15 cellular contexts compared by ENCODE assay signal in genomic region chr3:15052335-15053242, GRCh38. TPM values are rescaled to one million over a fixed set of nuclear protein-coding genes. Genes with fewer than 3 reads are reported as not detected.
DNase-seq lines count a peak whose midpoint lies in the region; FAIRE-seq and TF ChIP-seq lines count a peak whose summit lies in the region.
"Had no signal": no experiment of that assay in that cellular context is flagged by ENCODE, and none has a peak within 500 bp of the region (broad histone marks: within the 10 kb centered on the region; RNA-seq: fewer than 3 reads in every experiment).

No MANE protein-coding gene starts in this region.

- peaks cover 89% of the 10 kb centered on the region for H3K79me2 ChIP-seq in DOHH2 (ENCODE audit: control insufficient read depth, low read length)

- peaks cover 42% of the 10 kb centered on the region for H3K36me3 Mint-ChIP-seq in activated CD4-positive, alpha-beta memory T cell treated with anti-CD3 and anti-CD28 coated beads for 36 hours

- POLR2A ChIA-PET in activated CD4-positive, alpha-beta memory T cell treated with anti-CD3 and anti-CD28 coated beads for 36 hours (lab: Charles Lee): no interaction called here

- no peak overlapping the region for H3K4me3 Mint-ChIP-seq in activated CD4-positive, alpha-beta memory T cell treated with anti-CD3 and anti-CD28 coated beads for 36 hours
- H3K4me3 Mint-ChIP-seq: activated CD4-positive, alpha-beta T cell treated with anti-CD3 and anti-CD28 coated beads, Interleukin-2, amount 10 ng/mL, durations not matched to agents 24 days and 14 days had no signal

- H3K9me2 ChIP-seq in DOHH2 (replicated peaks; ENCODE audit: control insufficient read depth, low read length): no peaks in the 10 kb centered on the region

- H3K27ac ChIP-seq in BLaER1 treated with 17β-estradiol and CSF1 and Interleukin-3, amounts not matched to agents 10 nM and 100 nM: peak overlapping the region in 9 of 11 experiments; percentile 24 to 67 (median 42); a peak in 17 of 22 replicates
- peak overlapping the region; percentile 80; the same call in 1 of the 2 replicates for H3K27ac ChIP-seq in DOHH2 (ENCODE audit: low read depth, low read length)
- H3K27ac ChIP-seq: brain microvascular endothelial cell, PC-9, vagina had no signal

- H3K9me3 Mint-ChIP-seq in activated CD4-positive, alpha-beta memory T cell treated with anti-CD3 and anti-CD28 coated beads for 36 hours: peaks cover 2% of the 10 kb centered on the region
- H3K9me3 Mint-ChIP-seq: activated CD4-positive, alpha-beta T cell treated with anti-CD3 and anti-CD28 coated beads, Interleukin-2, amount 10 ng/mL, durations not matched to agents 24 days and 14 days had no signal

- CTCF ChIA-PET in activated CD4-positive, alpha-beta memory T cell treated with anti-CD3 and anti-CD28 coated beads for 36 hours (lab: Charles Lee): interaction anchor here (2.6 kb wide), 1 partner anchor 23 kb away, joined by 8 read pairs; no protein-coding TSS in a partner anchor

- peaks cover 41% of the 10 kb centered on the region for H3F3A ChIP-seq in DOHH2 (ENCODE audit: control insufficient read depth, insufficient read depth)

- H3K36me3 ChIP-seq in BLaER1 treated with 17β-estradiol and CSF1 and Interleukin-3, amounts not matched to agents 10 nM and 100 nM: peaks cover 68 to 95% (median 83%) of the 10 kb centered on the region in 11 experiments
- H3K36me3 ChIP-seq in DOHH2 (ENCODE audit: control insufficient read depth, low read length): peaks cover 94% of the 10 kb centered on the region

- DNase-seq in activated CD4-positive, alpha-beta memory T cell treated with anti-CD3 and anti-CD28 coated beads for 36 hours: no peak
- DNase-seq in myocyte (ENCODE audit: low read depth) (peak; percentile 70), urothelium cell line (ENCODE audit: low spot score) (no peak), amniotic stem cell (lab: John Stamatoyannopoulos, UW) (no peak), NOMO-1 treated with dmso at 0.1 percent for 144 hours (lab: John Stamatoyannopoulos, UW; ENCODE audit: unreplicated experiment) (no peak)
- DNase-seq in activated CD4-positive, CD25-positive, alpha-beta regulatory T cell (lab: John Stamatoyannopoulos, UW): no peak
- DNase-seq: activated CD4-positive, alpha-beta T cell treated with anti-CD3 and anti-CD28 coated beads, Interleukin-2, amount 10 ng/mL, durations not matched to agents 24 days and 14 days; brain microvascular endothelial cell; NCI-H226; PC-9; T-helper 1 cell had no signal

- no peak for TF ChIP-seq CTCF in DOHH2 (IDR thresholded peaks at IDR 0.05; ENCODE audit: low read depth, low read length, poor library complexity, severe bottlenecking)

- peak overlapping the region; percentile 4 to 64 (median 41); a peak in 18 of 22 replicates for H3K9ac ChIP-seq in BLaER1 treated with 17β-estradiol and CSF1 and Interleukin-3, amounts not matched to agents 10 nM and 100 nM

- no peak for FAIRE-seq in urothelium cell line (lab: Jason Lieb, UNC)
- FAIRE-seq: frontal cortex had no signal

- peaks cover 34% of the 10 kb centered on the region for H3K4me1 Mint-ChIP-seq in activated CD4-positive, alpha-beta memory T cell treated with anti-CD3 and anti-CD28 coated beads for 36 hours (ENCODE audit: low read depth)

- H3K27me3 Mint-ChIP-seq in activated CD4-positive, alpha-beta memory T cell treated with anti-CD3 and anti-CD28 coated beads for 36 hours: no peaks in the 10 kb centered on the region
- H3K27me3 Mint-ChIP-seq: activated CD4-positive, alpha-beta T cell treated with anti-CD3 and anti-CD28 coated beads, Interleukin-2, amount 10 ng/mL, durations not matched to agents 24 days and 14 days had no signal

- peaks cover 0 to 24% (median 4%) of the 10 kb centered on the region in 11 experiments; a peak in 6 of 22 replicates for H3K9me3 ChIP-seq in BLaER1 treated with 17β-estradiol and CSF1 and Interleukin-3, amounts not matched to agents 10 nM and 100 nM (replicated peaks in 1 of 11)
- H3K9me3 ChIP-seq in DOHH2 (ENCODE audit: control insufficient read depth, insufficient read depth, low read length): no peaks in the 10 kb centered on the region
- H3K9me3 ChIP-seq: vagina had no signal

- H3K27ac Mint-ChIP-seq in activated CD4-positive, alpha-beta memory T cell treated with anti-CD3 and anti-CD28 coated beads for 36 hours: peak overlapping the region; percentile 5
- H3K27ac Mint-ChIP-seq: activated CD4-positive, alpha-beta T cell treated with anti-CD3 and anti-CD28 coated beads, Interleukin-2, amount 10 ng/mL, durations not matched to agents 24 days and 14 days had no signal

- H4K20me1 ChIP-seq in BLaER1 treated with 17β-estradiol and CSF1 and Interleukin-3, amounts not matched to agents 10 nM and 100 nM: peaks cover 52 to 100% (median 90%) of the 10 kb centered on the region in 11 experiments; a peak in 21 of 22 replicates
- H4K20me1 ChIP-seq in DOHH2 (ENCODE audit: control insufficient read depth, insufficient read depth, low read depth, low read length): peaks cover 29% of the 10 kb centered on the region

- H3K4me2 ChIP-seq in BLaER1 treated with 17β-estradiol and CSF1 and Interleukin-3, amounts not matched to agents 10 nM and 100 nM: peak overlapping the region; percentile 28 to 92 (median 74)
- peak overlapping the region; percentile 64; the same call in 1 of the 2 replicates for H3K4me2 ChIP-seq in DOHH2 (ENCODE audit: low read length)
- H3K4me2 ChIP-seq: PC-9 had no signal

- intact Hi-C loops in activated CD4-positive, alpha-beta memory T cell treated with anti-CD3 and anti-CD28 coated beads for 36 hours (cut with micrococcal nuclease): no loop called here

- H3K4me3 ChIP-seq in BLaER1 treated with 17β-estradiol and CSF1 and Interleukin-3, amounts not matched to agents 10 nM and 100 nM: peak overlapping the region in 1 of 10 experiments; percentile 31; a peak in 3 of 20 replicates
- no peak overlapping the region for H3K4me3 ChIP-seq in DOHH2 (ENCODE audit: low read length)
- H3K4me3 ChIP-seq: PC-9, vagina had no signal

- H3K4me1 ChIP-seq in BLaER1 treated with 17β-estradiol and CSF1 and Interleukin-3, amounts not matched to agents 10 nM and 100 nM: peaks cover 58 to 73% (median 71%) of the 10 kb centered on the region in 10 experiments
- H3K4me1 ChIP-seq in DOHH2 (ENCODE audit: control insufficient read depth, low read length): peaks cover 63% of the 10 kb centered on the region
- H3K4me1 ChIP-seq: vagina had no signal

- H3K27me3 ChIP-seq in BLaER1 treated with 17β-estradiol and CSF1 and Interleukin-3, amounts not matched to agents 10 nM and 100 nM: no peaks in the 10 kb centered on the region
- H3K27me3 ChIP-seq in DOHH2 (ENCODE audit: control insufficient read depth, low read length): no peaks in the 10 kb centered on the region
- H3K27me3 ChIP-seq: brain microvascular endothelial cell, vagina had no signal

RNA-seq across cellular contexts. Expression of gene MRPS25, which starts 12.5 kb away (rescaled TPM):
- total RNA-seq in activated CD4-positive, alpha-beta memory T cell treated with anti-CD3 and anti-CD28 coated beads for 36 hours: 10 to 100 TPM; 53.8 to 58.5 TPM
- 23.7 and 30.8 TPM in 2 replicates for total RNA-seq in myocyte
- polyA plus RNA-seq in myocyte (2012): 44.5 TPM

RNA-seq across cellular contexts. Expression of gene RBSN, which starts 46.4 kb away (rescaled TPM):
- total RNA-seq in activated CD4-positive, alpha-beta memory T cell treated with anti-CD3 and anti-CD28 coated beads for 36 hours: 10 to 100 TPM; 15.0 to 15.3 TPM
- 26.0 and 31.1 TPM in 2 replicates for total RNA-seq in myocyte
- 17.6 TPM for polyA plus RNA-seq in myocyte (2012)
